18 cellular contexts compared by ENCODE assay signal in the genomic region with DNA sequence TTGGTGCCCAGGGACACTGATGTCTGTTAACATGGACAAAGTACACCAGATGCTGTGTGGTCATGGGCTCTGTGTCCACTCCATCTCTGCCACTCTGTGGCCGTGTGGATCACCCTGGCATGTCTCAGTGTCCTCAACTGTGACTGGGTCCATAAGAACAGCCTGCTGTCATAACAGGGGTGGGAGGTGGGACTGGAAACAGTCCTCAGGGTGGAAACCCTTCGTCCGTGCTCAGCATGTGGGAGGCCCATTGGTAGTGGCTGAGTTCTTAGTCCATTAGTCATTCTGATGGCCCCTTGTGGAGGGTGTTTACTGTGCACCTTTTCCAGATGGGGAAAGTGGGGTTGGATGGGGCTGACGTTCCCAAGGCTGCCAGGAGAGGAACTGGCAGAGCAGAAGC. TPM values are rescaled to one million over a fixed set of nuclear protein-coding genes. Genes with fewer than 3 reads are reported as not detected.
A peak's percentile ranks its signal among the peaks of the same experiment; 100 is the strongest.
DNase-seq lines count a peak whose midpoint lies in the region; ATAC-seq, FAIRE-seq and TF ChIP-seq lines count a peak whose summit lies in the region.
"Had no signal": no experiment of that assay in that cellular context is flagged by ENCODE, and none has a peak within 500 bp of the region (broad histone marks: within the 10 kb centered on the region; RNA-seq: fewer than 3 reads in every experiment).

No MANE protein-coding gene starts in this region.

- POLR2A ChIA-PET in AG04450 (lab: Yijun Ruan, JAX): no interaction called here

- H3K27me3 ChIP-seq in AG04450 (ENCODE audit: control insufficient read depth, insufficient read depth, low read length) (no peaks in the 10 kb centered on the region), upper lobe of left lung (no peaks in the 10 kb centered on the region)
- H3K27me3 ChIP-seq: Peyer's patch, stomach had no signal

- intact Hi-C loops in kidney (cut with DNase I): no loop called here

- H3K4me1 ChIP-seq in kidney (ENCODE audit: control insufficient read depth in 1 of 2, insufficient read depth in 1 of 2, low read depth in 1 of 2, low read length in 2 of 2): peaks cover 0 to under 1% of the 10 kb centered on the region in 2 donors
- peaks cover 0 to 12% (median 7%) of the 10 kb centered on the region in 4 donors for H3K4me1 ChIP-seq in upper lobe of left lung

- DNase-seq in AG04450 (ENCODE audit: low read depth, low spot score) (no peak), HK-2 (ENCODE audit: unreplicated experiment) (peak; percentile 67), kidney (peak; percentile 9), OCI-M1 (lab: John Stamatoyannopoulos, UW) (no peak), HuH-7.5 (ENCODE audit: low spot score) (no peak), upper lobe of left lung (no peak), GM13976 (ENCODE audit: low spot score) (no peak)
- DNase-seq: activated gamma-delta T cell, COR-L47, erythroblast, NCI-H748 treated with DMSO at 0.1 percent for 48 hours, nephron progenitor cell, Peyer's patch, stomach had no signal

- ATAC-seq in SK-N-SH treated with all-trans-retinoic acid at 6 μM for 48 hours: peak; percentile 59
- no peak for ATAC-seq in upper lobe of left lung (ENCODE audit: low FRiP score in 2 of 2)

- H3K9ac ChIP-seq in kidney (ENCODE audit: low read length in 2 of 2): no peak overlapping the region

- whole genome bisulfite sequencing in upper lobe of left lung, 2 donors: 79 to 89% methylated on average over 3 to 4 of the region's 4 CpGs

- no peak for TF ChIP-seq POLR2A in upper lobe of left lung (IDR thresholded peaks at IDR 0.05)

- peaks cover 7% of the 10 kb centered on the region; the same call in 1 of the 2 replicates for H3K9me3 ChIP-seq in AG04450 (ENCODE audit: control insufficient read depth, insufficient read depth, low read length)
- H3K9me3 ChIP-seq in kidney (ENCODE audit: control insufficient read depth in 1 of 2, low read length in 2 of 2): no peaks in the 10 kb centered on the region
- H3K9me3 ChIP-seq in upper lobe of left lung: no peaks in the 10 kb centered on the region
- H3K9me3 ChIP-seq: Peyer's patch, stomach had no signal

- H3K36me3 ChIP-seq in kidney (ENCODE audit: control insufficient read depth in 1 of 2, insufficient read depth in 2 of 2, low read length in 2 of 2) (peaks cover 3% of the 10 kb centered on the region in 2 donors), upper lobe of left lung (peaks cover 0 to 33% (median 13%) of the 10 kb centered on the region in 4 donors)

- H3K27ac ChIP-seq in AG04450 (ENCODE audit: low read depth, low read length) (peak overlapping the region; percentile 11), kidney (ENCODE audit: low read depth in 2 of 2, low read length in 2 of 2) (no peak overlapping the region), upper lobe of left lung (no peak overlapping the region)
- H3K27ac ChIP-seq: Peyer's patch, stomach had no signal

- TF ChIP-seq CTCF in AG04450 (IDR thresholded peaks at IDR 0.05; ENCODE audit: low read depth, low read length) (no peak), kidney (IDR thresholded peaks at IDR 0.05; ENCODE audit: borderline replicate concordance, extremely low read depth, insufficient read depth) (no peak), upper lobe of left lung (IDR thresholded peaks at IDR 0.05) (no peak), GM13976 (IDR thresholded peaks at IDR 0.05; ENCODE audit: borderline replicate concordance, control extremely low read depth, extremely low read depth, insufficient read depth, missing control alignments) (no peak)

- no peak for FAIRE-seq in kidney (lab: Jason Lieb, UNC)
- FAIRE-seq: islet of Langerhans had no signal

- CTCF ChIA-PET in AG04450 (lab: Charles Lee): interaction anchor here (0.6 kb wide), 1 partner anchor 27 kb away, joined by 4 read pairs; no protein-coding TSS in a partner anchor

- no peak for TF ChIP-seq EP300 in upper lobe of left lung (IDR thresholded peaks at IDR 0.05)

- in situ Hi-C loops in GM13976 (cut with MboI; ENCODE audit: low sequenced_read_pairs, unreplicated experiment): no loop called here

- no peak overlapping the region for H3K4me3 ChIP-seq in AG04450 (ENCODE audit: low read depth, low read length)
- no peak overlapping the region for H3K4me3 ChIP-seq in kidney (ENCODE audit: low read length in 2 of 2)
- H3K4me3 ChIP-seq in upper lobe of left lung: no peak overlapping the region
- H3K4me3 ChIP-seq: Peyer's patch, stomach had no signal

TF ChIP-seq in SK-N-SH treated with all-trans-retinoic acid at 6 μM for 48 hours, 23 proteins besides CTCF, POLR2A, EP300 and RAD21:
- TF ChIP-seq ZNF70 (CRISPR knock-in tag; IDR thresholded peaks at IDR 0.05) (no peak), OSR1 (CRISPR knock-in tag; IDR thresholded peaks at IDR 0.05) (no peak), ZNF8 (CRISPR knock-in tag; IDR thresholded peaks at IDR 0.05) (no peak), ISL1 (CRISPR knock-in tag; IDR thresholded peaks at IDR 0.05) (no peak)
- TF ChIP-seq, protein P1, sequence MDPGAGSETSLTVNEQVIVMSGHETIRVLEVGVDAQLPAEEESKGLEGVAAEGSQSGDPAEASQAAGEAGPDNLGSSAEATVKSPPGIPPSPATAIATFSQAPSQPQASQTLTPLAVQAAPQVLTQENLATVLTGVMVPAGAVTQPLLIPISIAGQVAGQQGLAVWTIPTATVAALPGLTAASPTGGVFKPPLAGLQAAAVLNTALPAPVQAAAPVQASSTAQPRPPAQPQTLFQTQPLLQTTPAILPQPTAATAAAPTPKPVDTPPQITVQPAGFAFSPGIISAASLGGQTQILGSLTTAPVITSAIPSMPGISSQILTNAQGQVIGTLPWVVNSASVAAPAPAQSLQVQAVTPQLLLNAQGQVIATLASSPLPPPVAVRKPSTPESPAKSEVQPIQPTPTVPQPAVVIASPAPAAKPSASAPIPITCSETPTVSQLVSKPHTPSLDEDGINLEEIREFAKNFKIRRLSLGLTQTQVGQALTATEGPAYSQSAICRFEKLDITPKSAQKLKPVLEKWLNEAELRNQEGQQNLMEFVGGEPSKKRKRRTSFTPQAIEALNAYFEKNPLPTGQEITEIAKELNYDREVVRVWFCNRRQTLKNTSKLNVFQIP (CRISPR knock-in tag; IDR thresholded peaks at IDR 0.05; ENCODE audit: borderline replicate concordance, low read depth): no peak

RNA-seq across cellular contexts. Expression of gene FLYWCH2, which starts 12.8 kb away (rescaled TPM):
- 22.4 and 37.5 TPM in 2 replicates for polyA plus RNA-seq in AG04450 (2011; rRNA removed)
- 5.9 and 8.5 TPM in 2 replicates for polyA minus RNA-seq in AG04450 (2011; rRNA and poly(A)+ RNA removed)
- total RNA-seq in kidney: 31.3 TPM
- polyA plus RNA-seq in kidney (ENCODE audit: insufficient read depth, low read depth, low replicate concordance): 52.5 TPM
- total RNA-seq in upper lobe of left lung: 10 to 100 TPM; 31.2 to 70.1 (median 39.7) TPM

RNA-seq across cellular contexts. Expression of gene FLYWCH1, which starts 15.9 kb away (rescaled TPM):
- polyA plus RNA-seq in AG04450 (2011; rRNA removed): 15.1 and 19.8 TPM in 2 replicates
- 14.2 and 17.9 TPM in 2 replicates for polyA minus RNA-seq in AG04450 (2011; rRNA and poly(A)+ RNA removed)
- 36.8 TPM for total RNA-seq in kidney
- polyA plus RNA-seq in kidney (ENCODE audit: insufficient read depth, low read depth, low replicate concordance): 24.5 TPM
- 100 to 1,000 TPM in 1 of 6 donors, 10 to 100 TPM in 5; 19.3 to 162 (median 43.4) TPM for total RNA-seq in upper lobe of left lung

RNA-seq across cellular contexts. Expression of gene PRSS22, which starts 37.8 kb away (rescaled TPM):
- 0.11 and 0.17 TPM in 2 replicates for polyA plus RNA-seq in AG04450 (2011; rRNA removed)
- not detected in 2 replicates for polyA minus RNA-seq in AG04450 (2011; rRNA and poly(A)+ RNA removed)
- total RNA-seq in kidney: 30.8 TPM
- 11.0 TPM for polyA plus RNA-seq in kidney (ENCODE audit: insufficient read depth, low read depth, low replicate concordance)
- 10 to 100 TPM in 5 of 6 donors, 1 to 10 TPM in 1; 9.3 to 24.8 (median 16.6) TPM for total RNA-seq in upper lobe of left lung
- total RNA-seq: dermis microvascular lymphatic vessel endothelial cell, mesenteric fat pad had no signal

Comparison
In these comparisons a context has a peak if more than half of its experiments do, and no peak if none do; other contexts are left out.
1. DNase-seq: peak in HK-2 (single experiment) and kidney (single experiment); none in AG04450 (single experiment), OCI-M1 (single experiment), HuH-7.5 (single experiment), upper lobe of left lung (0 of 2) and GM13976 (single experiment).